Comparison of ENCODE assay signal across 22 cellular contexts in the genomic region with DNA sequence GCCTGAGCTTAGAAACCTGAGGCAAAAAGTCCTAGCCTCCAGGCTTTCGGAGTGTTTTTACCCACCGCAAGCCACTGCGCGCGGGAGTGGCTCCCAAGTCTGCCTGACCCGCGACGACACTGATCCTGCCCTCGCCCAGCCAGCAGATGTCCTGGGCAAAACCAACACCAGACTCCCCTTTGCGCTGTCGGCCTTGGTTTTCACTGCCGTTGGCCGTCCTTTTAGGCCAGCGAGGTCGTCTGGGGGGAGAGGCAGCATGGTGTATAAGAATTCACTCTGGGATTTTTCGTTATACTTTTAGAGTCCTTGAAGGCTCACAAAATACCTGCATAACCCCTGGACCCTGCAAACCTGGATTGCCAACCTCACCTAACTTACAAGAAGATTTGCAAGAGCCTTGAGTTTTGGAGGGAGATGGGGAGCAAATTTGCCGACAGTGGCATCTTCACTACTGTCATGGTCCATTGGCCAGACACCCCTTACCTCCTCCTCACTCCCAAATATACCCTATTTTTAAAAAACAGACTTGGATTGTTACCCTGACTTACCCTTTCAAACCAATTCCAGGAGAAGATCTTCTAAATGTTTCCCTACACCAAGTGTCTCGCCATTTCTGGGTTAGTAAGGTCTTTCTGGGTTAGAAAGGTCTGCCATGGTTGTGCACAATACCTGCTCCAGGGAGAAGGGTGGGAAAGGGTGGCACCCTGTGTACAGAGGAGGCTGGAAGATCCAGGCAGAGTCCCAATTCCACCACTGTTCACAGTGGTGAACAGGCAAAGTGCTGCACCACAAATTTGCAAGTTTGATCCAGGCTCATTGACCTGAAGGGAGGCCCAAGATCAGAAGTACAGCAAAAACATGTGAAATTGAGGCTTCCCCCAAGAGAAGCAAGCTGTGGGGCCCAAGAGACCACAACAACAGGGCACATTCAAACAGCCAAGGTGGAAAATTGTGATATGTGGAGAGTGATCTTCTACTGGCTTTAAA. TPM values are rescaled to one million over a fixed set of nuclear protein-coding genes. Genes with fewer than 3 reads are reported as not detected.
DNase-seq lines count a peak whose midpoint lies in the region; ATAC-seq, FAIRE-seq and TF ChIP-seq lines count a peak whose summit lies in the region.
"Had no signal": no experiment of that assay in that cellular context is flagged by ENCODE, and none has a peak within 500 bp of the region (broad histone marks: within the 10 kb centered on the region; RNA-seq: fewer than 3 reads in every experiment).

No MANE protein-coding gene starts in this region.

- peaks cover 2% of the 10 kb centered on the region for H3K36me3 Mint-ChIP-seq in astrocyte (ENCODE audit: low read depth, unreplicated experiment)
- H3K36me3 Mint-ChIP-seq in type B pancreatic cell = peaks cover 17% of the 10 kb centered on the region
- H3K36me3 Mint-ChIP-seq: stimulated activated memory B cell treated with anti-CD40 and anti-IgM and Interleukin-4, amounts not matched to agents 10 μg/mL and 1 μg/mL and 100 μg/mL, for 72 hours had no signal

- H3K27ac Mint-ChIP-seq in astrocyte (ENCODE audit: unreplicated experiment) = peak overlapping the region; percentile 18
- peak overlapping the region; percentile 70 for H3K27ac Mint-ChIP-seq in type B pancreatic cell
- H3K27ac Mint-ChIP-seq: stimulated activated memory B cell treated with anti-CD40 and anti-IgM and Interleukin-4, amounts not matched to agents 10 μg/mL and 1 μg/mL and 100 μg/mL, for 72 hours had no signal

- peaks cover 27% of the 10 kb centered on the region for H3K9me3 Mint-ChIP-seq in astrocyte (ENCODE audit: unreplicated experiment)
- no peaks in the 10 kb centered on the region for H3K9me3 Mint-ChIP-seq in type B pancreatic cell
- H3K9me3 Mint-ChIP-seq: stimulated activated memory B cell treated with anti-CD40 and anti-IgM and Interleukin-4, amounts not matched to agents 10 μg/mL and 1 μg/mL and 100 μg/mL, for 72 hours had no signal

- H3K4me2 ChIP-seq in astrocyte (ENCODE audit: low read length) = no peak overlapping the region

- no peak overlapping the region for H2AFZ ChIP-seq in astrocyte (ENCODE audit: low read depth, low read length)

- H3K36me3 ChIP-seq in H7 (replicated peaks; ENCODE audit: control insufficient read depth, insufficient read depth, low read length) = no peaks in the 10 kb centered on the region
- H3K36me3 ChIP-seq in astrocyte (ENCODE audit: insufficient read depth, low read length) = no peaks in the 10 kb centered on the region
- peaks cover 0 to 9% (median 0%) of the 10 kb centered on the region in 4 donors for H3K36me3 ChIP-seq in right lobe of liver
- H3K36me3 ChIP-seq: adrenal gland, cardiac muscle cell had no signal

- H3K27me3 ChIP-seq in H7 (ENCODE audit: control insufficient read depth, insufficient read depth, low read length) (peaks cover 94% of the 10 kb centered on the region), astrocyte (ENCODE audit: insufficient read depth, low read length) (peaks cover 68% of the 10 kb centered on the region), right lobe of liver (no peaks in the 10 kb centered on the region)

- H3K4me3 Mint-ChIP-seq in astrocyte (ENCODE audit: unreplicated experiment) (no peak overlapping the region), type B pancreatic cell (peak overlapping the region; percentile 78)
- H3K4me3 Mint-ChIP-seq: stimulated activated memory B cell treated with anti-CD40 and anti-IgM and Interleukin-4, amounts not matched to agents 10 μg/mL and 1 μg/mL and 100 μg/mL, for 72 hours had no signal

- WGBS in right lobe of liver (ENCODE audit: insufficient coverage, low coverage, low lambda C conversion rate, missing lambda C conversion rate) = 4% methylated on average over 8 of the region's 18 CpGs

- H3K4me1 ChIP-seq in astrocyte (ENCODE audit: insufficient read depth, low read length) = no peaks in the 10 kb centered on the region
- peaks cover 0 to 28% (median 4%) of the 10 kb centered on the region in 4 donors for H3K4me1 ChIP-seq in right lobe of liver
- H3K4me1 ChIP-seq: adrenal gland had no signal

- H3K4me1 Mint-ChIP-seq in astrocyte (ENCODE audit: low read depth, unreplicated experiment) (peaks cover 1% of the 10 kb centered on the region), type B pancreatic cell (ENCODE audit: unreplicated experiment) (peaks cover 9% of the 10 kb centered on the region)

- H3K27me3 Mint-ChIP-seq in astrocyte (ENCODE audit: low read depth, unreplicated experiment) (peaks cover 73% of the 10 kb centered on the region), type B pancreatic cell (peaks cover 90% of the 10 kb centered on the region)

- intact Hi-C loops in right lobe of liver (cut with DNase I) = loop anchor here (10.0 kb wide), 2 partner anchors 55 to 115 kb away; no protein-coding TSS in a partner anchor

- TF ChIP-seq CTCF in astrocyte (IDR thresholded peaks at IDR 0.05; ENCODE audit: insufficient read depth, low read depth, low read length) (no peak), right lobe of liver (IDR thresholded peaks at IDR 0.05) (no peak), type B pancreatic cell (conservative IDR thresholded peaks at IDR 0.05) (no peak)

- no peak for FAIRE-seq in astrocyte (lab: Jason Lieb, UNC)
- FAIRE-seq: frontal cortex, kidney, RCC 7860 had no signal

- H4K20me1 ChIP-seq in astrocyte (ENCODE audit: insufficient read depth, low read length) = no peaks in the 10 kb centered on the region

- H3K27ac ChIP-seq in astrocyte (ENCODE audit: low read depth, low read length) = no peak overlapping the region
- H3K27ac ChIP-seq in right lobe of liver = peak overlapping the region; percentile 52 to 98 (median 92)
- H3K27ac ChIP-seq: adrenal gland, cardiac muscle cell had no signal

- TF ChIP-seq POLR2A in right lobe of liver (IDR thresholded peaks at IDR 0.05) = peak; percentile 28

- H3K9ac ChIP-seq in astrocyte (ENCODE audit: low read length) = no peak overlapping the region

- H3K79me2 ChIP-seq in astrocyte (ENCODE audit: insufficient read depth, low read length) = no peaks in the 10 kb centered on the region

- ATAC-seq in right lobe of liver = peak; percentile 13 to 45 (median 26)
- ATAC-seq in activated CD4-positive, CD25-positive, alpha-beta regulatory T cell treated with anti-CD3 and anti-CD28 coated beads, Interleukin-2, amount 50 U/mL, for 24 hours = no peak
- ATAC-seq: sciatic nerve; stimulated activated memory B cell treated with anti-CD40 and anti-IgM and Interleukin-4, amounts not matched to agents 10 μg/mL and 1 μg/mL and 100 μg/mL, for 72 hours had no signal

- no peak overlapping the region; the same call in 1 of the 2 replicates for H3K4me3 ChIP-seq in H7 (ENCODE audit: insufficient read depth, low read depth, low read length)
- no peak overlapping the region for H3K4me3 ChIP-seq in astrocyte (ENCODE audit: insufficient read depth, low read depth, low read length)
- H3K4me3 ChIP-seq in right lobe of liver = peak overlapping the region in 2 of 3 donors; percentile 84 to 89
- H3K4me3 ChIP-seq: adrenal gland, cardiac muscle cell had no signal

- no peaks in the 10 kb centered on the region for H3K9me3 ChIP-seq in astrocyte (ENCODE audit: insufficient read depth, low read depth, low read length)
- no peaks in the 10 kb centered on the region for H3K9me3 ChIP-seq in right lobe of liver
- H3K9me3 ChIP-seq: adrenal gland had no signal

- DNase-seq in H7 (peak; percentile 57), astrocyte (ENCODE audit: low read depth) (no peak), right lobe of liver (peak; percentile 59 to 82 (median 79)), type B pancreatic cell (ENCODE audit: extremely low spot score, unreplicated experiment) (no peak), OCI-M2 (lab: John Stamatoyannopoulos, UW; ENCODE audit: unreplicated experiment) (no peak), KG1 (lab: John Stamatoyannopoulos, UW) (no peak)
- DNase-seq: activated CD4-positive, alpha-beta T cell treated with anti-CD3 and anti-CD28 coated beads for 1 hour; activated effector memory CD4-positive, alpha-beta T cell treated with anti-CD3 and anti-CD28 coated beads, Interleukin-2, amount 50 U/mL, for 16 hours; adrenal gland; AML-193; erythroblast; GF-D8; Karpas-422; kidney; NCI-H1092 treated with DMSO at 0.1 percent for 48 hours had no signal

RNA-seq across cellular contexts. Expression of a gene that starts 4.4 kb away (rescaled TPM):
- total RNA-seq in H7 (2014; rRNA removed; shearing (Covaris generic)) = 6.4 and 19.3 TPM in 2 replicates
- total RNA-seq in astrocyte (not detected in 2 replicates), right lobe of liver (10 to 100 TPM; 11.8 to 28.7 (median 21.2) TPM), type B pancreatic cell (ENCODE audit: low replicate concordance) (17.5 and 21.2 TPM in 2 replicates)
- total RNA-seq: adrenal gland, dermis microvascular lymphatic vessel endothelial cell, frontal cortex, sciatic nerve had no signal

Comparison
In these comparisons a context has a peak if more than half of its experiments do, and no peak if none do; other contexts are left out.
1. DNase-seq: peak in H7 (single experiment) and right lobe of liver (3 of 3); none in astrocyte (single experiment), type B pancreatic cell (single experiment), OCI-M2 (single experiment) and KG1 (single experiment).
2. H3K4me3 ChIP-seq: peak in right lobe of liver (2 of 3); none in H7 (single experiment) and astrocyte (single experiment).
3. ATAC-seq: peak in right lobe of liver (4 of 4); none in activated CD4-positive, CD25-positive, alpha-beta regulatory T cell treated with anti-CD3 and anti-CD28 coated beads, Interleukin-2, amount 50 U/mL, for 24 hours (0 of 2).